Comparison of ENCODE assay signal across 1 cellular context in genomic region chr3:52176951-52177700, GRCh38.
A peak's percentile ranks its signal among the peaks of the same experiment; 100 is the strongest.
TF ChIP-seq lines count a peak whose summit lies in the region.

No MANE protein-coding gene starts in this region.

TF ChIP-seq in HepG2, 621 proteins besides CTCF, POLR2A, EP300 and RAD21 (continued from another document and continues in another):
- no peak for TF ChIP-seq IKZF1 (IDR thresholded peaks at IDR 0.05)
- TF ChIP-seq ZFP36L2 (CRISPR knock-in tag; IDR thresholded peaks at IDR 0.05), result no peak
- peak; percentile 54 for TF ChIP-seq ZNF121 (CRISPR knock-in tag; IDR thresholded peaks at IDR 0.05)
- no peak for TF ChIP-seq ZNF883 (CRISPR knock-in tag; IDR thresholded peaks at IDR 0.05; ENCODE audit: not compliant biosample characterization)
- TF ChIP-seq KDM5A (IDR thresholded peaks at IDR 0.05; ENCODE audit: borderline replicate concordance, low read length), result no peak
- TF ChIP-seq KDM5B (CRISPR knock-in tag; IDR thresholded peaks at IDR 0.05; ENCODE audit: borderline replicate concordance), result peak; percentile 70; the same call in 1 of the 2 replicates
- TF ChIP-seq IRF9 (CRISPR knock-in tag; IDR thresholded peaks at IDR 0.05; ENCODE audit: borderline replicate concordance), result no peak
- no peak for TF ChIP-seq MXD4 (CRISPR knock-in tag; IDR thresholded peaks at IDR 0.05)
- TF ChIP-seq DMAP1 (CRISPR knock-in tag; IDR thresholded peaks at IDR 0.05), result peak; percentile 58; the same call in 1 of the 2 replicates
- no peak for TF ChIP-seq ZNF275 (CRISPR knock-in tag; IDR thresholded peaks at IDR 0.05; ENCODE audit: borderline replicate concordance)
- no peak for TF ChIP-seq ZNF552 (CRISPR knock-in tag; IDR thresholded peaks at IDR 0.05; ENCODE audit: borderline replicate concordance)
- TF ChIP-seq ZNF629 (CRISPR knock-in tag; conservative IDR thresholded peaks at IDR 0.05), result peak; percentile 27; the same call in 1 of the 2 replicates
- TF ChIP-seq ZNF670 (CRISPR knock-in tag; IDR thresholded peaks at IDR 0.05; ENCODE audit: borderline replicate concordance), result peak; percentile 85; the same call in 1 of the 2 replicates
- no peak for TF ChIP-seq E2F1 (CRISPR knock-in tag; IDR thresholded peaks at IDR 0.05)
- peak; percentile 71; the same call in 1 of the 2 replicates for TF ChIP-seq ZNF383 (CRISPR knock-in tag; IDR thresholded peaks at IDR 0.05; ENCODE audit: borderline replicate concordance)
- TF ChIP-seq ZBTB21 (CRISPR knock-in tag; IDR thresholded peaks at IDR 0.05), result peak; percentile 32; the same call in 1 of the 2 replicates
- no peak for TF ChIP-seq TBL1XR1 (IDR thresholded peaks at IDR 0.05; ENCODE audit: borderline replicate concordance, low read length, partially characterized antibody)
- no peak for TF ChIP-seq PRPF4 (IDR thresholded peaks at IDR 0.05; ENCODE audit: low read depth, low read length, poor library complexity, severe bottlenecking)
- TF ChIP-seq THAP11 (CRISPR knock-in tag; IDR thresholded peaks at IDR 0.05), result 0 out of 2 replicates have a peak, but pooled peaks have one; percentile 18
- no peak for TF ChIP-seq ZSCAN29 (CRISPR knock-in tag; conservative IDR thresholded peaks at IDR 0.05)
- TF ChIP-seq CERS6 (CRISPR knock-in tag; IDR thresholded peaks at IDR 0.05), result no peak
- no peak for TF ChIP-seq RORA (CRISPR knock-in tag; IDR thresholded peaks at IDR 0.05)
- TF ChIP-seq NFYB (CRISPR knock-in tag; IDR thresholded peaks at IDR 0.05), result no peak
- no peak for TF ChIP-seq ZNF569 (CRISPR knock-in tag; IDR thresholded peaks at IDR 0.05; ENCODE audit: borderline replicate concordance)
- no peak for TF ChIP-seq PTBP1 (IDR thresholded peaks at IDR 0.05; ENCODE audit: low read depth, low read length, poor library complexity, severe bottlenecking)
- no peak; the same call in 1 of the 2 replicates for TF ChIP-seq PPARG (CRISPR knock-in tag; conservative IDR thresholded peaks at IDR 0.05)
- TF ChIP-seq NRL (CRISPR knock-in tag; IDR thresholded peaks at IDR 0.05; ENCODE audit: borderline replicate concordance), result no peak
- no peak for TF ChIP-seq CEBPZ (IDR thresholded peaks at IDR 0.05; ENCODE audit: low read length)
- TF ChIP-seq THAP8 (CRISPR knock-in tag; IDR thresholded peaks at IDR 0.05; ENCODE audit: borderline replicate concordance), result no peak
- TF ChIP-seq ISL2 (CRISPR knock-in tag; IDR thresholded peaks at IDR 0.05), result peak; percentile 24; the same call in 1 of the 2 replicates
- TF ChIP-seq ZNF770 (CRISPR knock-in tag; IDR thresholded peaks at IDR 0.05), result peak; percentile 69; the same call in 1 of the 2 replicates
- TF ChIP-seq POLR2G (IDR thresholded peaks at IDR 0.05; ENCODE audit: low read depth, low read length), result no peak
- peak; percentile 31; the same call in 1 of the 2 replicates for TF ChIP-seq YEATS2 (CRISPR knock-in tag; IDR thresholded peaks at IDR 0.05; ENCODE audit: borderline replicate concordance)
- TF ChIP-seq MAFK (conservative IDR thresholded peaks at IDR 0.05 in 1 of 2, IDR thresholded peaks at IDR 0.05 in 1 of 2; ENCODE audit: low read length in 2 of 2), result peak in 1 of 2 experiments; percentile 16; a peak in 1 of 4 replicates
- no peak; the same call in 1 of the 2 replicates for TF ChIP-seq IKZF5 (CRISPR knock-in tag; IDR thresholded peaks at IDR 0.05)
- no peak for TF ChIP-seq SP1 (IDR thresholded peaks at IDR 0.05)
- no peak for TF ChIP-seq SP1 (CRISPR knock-in tag; IDR thresholded peaks at IDR 0.05)
- no peak; the same call in 1 of the 2 replicates for TF ChIP-seq ZNF337 (CRISPR knock-in tag; IDR thresholded peaks at IDR 0.05; ENCODE audit: borderline replicate concordance, low read depth)
- no peak for TF ChIP-seq REL (CRISPR knock-in tag; conservative IDR thresholded peaks at IDR 0.05)
- no peak for TF ChIP-seq ZNF616 (CRISPR knock-in tag; IDR thresholded peaks at IDR 0.05; ENCODE audit: low read depth)
- TF ChIP-seq ZNF687 (CRISPR knock-in tag; IDR thresholded peaks at IDR 0.05), result peak; percentile 88
- TF ChIP-seq GPN1 (CRISPR knock-in tag; IDR thresholded peaks at IDR 0.05; ENCODE audit: borderline replicate concordance), result no peak
- no peak for TF ChIP-seq PCBP1 (IDR thresholded peaks at IDR 0.05; ENCODE audit: borderline replicate concordance, low read depth, low read length)
- no peak for TF ChIP-seq NFE2L1 (CRISPR knock-in tag; IDR thresholded peaks at IDR 0.05; ENCODE audit: borderline replicate concordance)
- TF ChIP-seq NR2F1 (CRISPR knock-in tag; IDR thresholded peaks at IDR 0.05), result peak; percentile 58 to 76
- no peak; the same call in 1 of the 2 replicates for TF ChIP-seq HNF4G (IDR thresholded peaks at IDR 0.05; ENCODE audit: borderline replicate concordance, low read depth, low read length)
- TF ChIP-seq HNF4G (CRISPR knock-in tag; IDR thresholded peaks at IDR 0.05; ENCODE audit: borderline replicate concordance, low read depth), result peak; percentile 83; the same call in 1 of the 2 replicates
- TF ChIP-seq PAWR (CRISPR knock-in tag; IDR thresholded peaks at IDR 0.05; ENCODE audit: borderline replicate concordance), result no peak
- TF ChIP-seq NFYC (CRISPR knock-in tag; IDR thresholded peaks at IDR 0.05), result no peak
- 0 out of 2 replicates have a peak, but pooled peaks have one; percentile 1 for TF ChIP-seq STAG1 (CRISPR knock-in tag; IDR thresholded peaks at IDR 0.05)
- no peak for TF ChIP-seq ZNF143 (CRISPR knock-in tag; IDR thresholded peaks at IDR 0.05)
- TF ChIP-seq ZNF563 (CRISPR knock-in tag; IDR thresholded peaks at IDR 0.05), result 0 out of 2 replicates have a peak, but pooled peaks have one; percentile 49
- TF ChIP-seq ZNF816 (CRISPR knock-in tag; IDR thresholded peaks at IDR 0.05; ENCODE audit: borderline replicate concordance), result peak; percentile 61; the same call in 1 of the 2 replicates
- TF ChIP-seq MLLT10 (CRISPR knock-in tag; IDR thresholded peaks at IDR 0.05), result no peak
- no peak; the same call in 1 of the 2 replicates for TF ChIP-seq TP53 (CRISPR knock-in tag; conservative IDR thresholded peaks at IDR 0.05)
- no peak for TF ChIP-seq SRY (CRISPR knock-in tag; IDR thresholded peaks at IDR 0.05)
